Comparison of ENCODE assay signal across 16 cellular contexts in the genomic region with DNA sequence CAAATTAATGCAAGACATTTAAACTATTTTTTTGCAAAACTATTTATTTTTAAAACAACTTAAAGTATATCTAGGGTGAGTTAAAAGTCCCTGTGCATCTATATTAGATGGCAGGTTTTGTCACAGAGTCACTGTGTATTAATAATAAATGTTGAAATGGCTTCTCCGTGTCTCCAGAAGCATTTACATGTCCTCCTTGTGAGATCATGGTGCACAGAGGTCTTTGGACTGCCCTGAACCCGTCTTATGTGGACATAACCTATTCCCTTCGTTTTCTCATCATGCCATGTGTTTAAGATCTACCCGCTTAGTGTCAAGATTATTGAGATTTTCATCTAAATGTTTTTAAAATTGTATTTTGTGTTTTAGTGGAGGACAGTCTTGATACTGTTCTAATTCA. TPM values are rescaled to one million over a fixed set of nuclear protein-coding genes. Genes with fewer than 3 reads are reported as not detected.
DNase-seq lines count a peak whose midpoint lies in the region; ATAC-seq, FAIRE-seq and TF ChIP-seq lines count a peak whose summit lies in the region.
"Had no signal": no experiment of that assay in that cellular context is flagged by ENCODE, and none has a peak within 500 bp of the region (broad histone marks: within the 10 kb centered on the region; RNA-seq: fewer than 3 reads in every experiment).

No MANE protein-coding gene starts in this region.

- H3K36me3 Mint-ChIP-seq in HFFc6 (ENCODE audit: low read depth), result peaks cover 56% of the 10 kb centered on the region
- H3K36me3 Mint-ChIP-seq: CD4-positive, CD25-positive, alpha-beta regulatory T cell had no signal

- ATAC-seq in upper lobe of right lung, result no peak
- no peak for ATAC-seq in GM18858 (IDR thresholded peaks at IDR 0.05; ENCODE audit: unreplicated experiment)
- ATAC-seq: A549 had no signal

- H3K9me3 Mint-ChIP-seq in HFFc6, result no peaks in the 10 kb centered on the region

- no peak for DNase-seq in HFFc6
- DNase-seq in endothelial cell of umbilical vein (ENCODE audit: low read depth, low spot score), result no peak
- DNase-seq in tibial artery, result no peak
- no peak for DNase-seq in upper lobe of right lung
- DNase-seq in amniotic stem cell (lab: John Stamatoyannopoulos, UW), result no peak
- DNase-seq: C1 segment of cervical spinal cord; Caco-2; CD4-positive, CD25-positive, alpha-beta regulatory T cell had no signal

- H3K9me1 ChIP-seq in endothelial cell of umbilical vein (replicated peaks; ENCODE audit: control insufficient read depth, extremely low read depth, insufficient read depth, low read length), result no peaks in the 10 kb centered on the region

- peaks cover 24% of the 10 kb centered on the region for H3K4me1 ChIP-seq in ACC112 (ENCODE audit: control insufficient read depth, insufficient read depth, low read length, unreplicated experiment)
- H3K4me1 ChIP-seq in endothelial cell of umbilical vein (ENCODE audit: control insufficient read depth, extremely low read depth, insufficient read depth, low read length), result peaks cover 13% of the 10 kb centered on the region
- H3K4me1 ChIP-seq in tibial artery, result peaks cover 0 to 25% (median 4%) of the 10 kb centered on the region in 4 donors
- no peaks in the 10 kb centered on the region for H3K4me1 ChIP-seq in upper lobe of right lung

- H3K27me3 Mint-ChIP-seq in HFFc6 (ENCODE audit: insufficient read depth), result peaks cover 2% of the 10 kb centered on the region

- H3K27me3 ChIP-seq in ACC112 (ENCODE audit: insufficient read depth, low read length) (no peaks in the 10 kb centered on the region), endothelial cell of umbilical vein (ENCODE audit: control insufficient read depth in 2 of 2, insufficient read depth in 2 of 2, low read length in 2 of 2) (no peaks in the 10 kb centered on the region), tibial artery (no peaks in the 10 kb centered on the region), upper lobe of right lung (no peaks in the 10 kb centered on the region)

- POLR2A ChIA-PET in endothelial cell of umbilical vein (lab: Charles Lee), result no interaction called here

- H3K27ac Mint-ChIP-seq in HFFc6, result peak overlapping the region; percentile 44; the same call in 1 of the 2 replicates
- H3K27ac Mint-ChIP-seq: CD4-positive, CD25-positive, alpha-beta regulatory T cell had no signal

- H3K79me2 ChIP-seq in ACC112 (ENCODE audit: control insufficient read depth, insufficient read depth, low read length, unreplicated experiment), result peaks cover 41% of the 10 kb centered on the region
- H3K79me2 ChIP-seq in endothelial cell of umbilical vein (ENCODE audit: control insufficient read depth, insufficient read depth, low read length), result peaks cover 24% of the 10 kb centered on the region

- no peak overlapping the region for H3K9ac ChIP-seq in endothelial cell of umbilical vein (replicated peaks; ENCODE audit: extremely low read depth, insufficient read depth, low read length)

- no peak for FAIRE-seq in endothelial cell of umbilical vein (lab: Jason Lieb, UNC)
- FAIRE-seq: A549, G401.6, GM12891 had no signal

- CTCF ChIA-PET in endothelial cell of umbilical vein (lab: Charles Lee), result interaction anchor here (1.0 to 3.1 kb wide), 4 partner anchors 9 to 133 kb away, joined by 3 to 14 read pairs (median 6); no protein-coding TSS in a partner anchor

- no peak overlapping the region for H3K4me3 Mint-ChIP-seq in HFFc6
- H3K4me3 Mint-ChIP-seq: CD4-positive, CD25-positive, alpha-beta regulatory T cell had no signal

- H4K20me1 ChIP-seq in endothelial cell of umbilical vein (replicated peaks; ENCODE audit: control insufficient read depth, extremely low read depth, insufficient read depth, low read length), result no peaks in the 10 kb centered on the region

- dilution Hi-C loops in endothelial cell of umbilical vein (cut with MboI; ENCODE audit: extremely low pct_ligation_motif_present, low sequenced_read_pairs), result no loop called here

- no peak overlapping the region for H3K4me2 ChIP-seq in endothelial cell of umbilical vein (ENCODE audit: insufficient read depth, low read length)
- H3K4me2 ChIP-seq: A549 had no signal

- BruUV-seq in endothelial cell of umbilical vein (replicated peaks; lab: Mats Ljungman, UMichigan), result no TSS peak

- TF ChIP-seq CTCF in HFFc6 (IDR thresholded peaks at IDR 0.05) (no peak), endothelial cell of umbilical vein (IDR thresholded peaks at IDR 0.05; ENCODE audit: extremely low read depth in 1 of 2, insufficient read depth in 1 of 2, low read depth in 1 of 2, low read length in 2 of 2) (no peak), tibial artery (IDR thresholded peaks at IDR 0.05) (no peak), upper lobe of right lung (IDR thresholded peaks at IDR 0.05) (no peak)

- intact Hi-C loops in endothelial cell of umbilical vein (cut with micrococcal nuclease), result no loop called here
- intact Hi-C loops in tibial artery (cut with DNase I; ENCODE audit: low total_unique reads), result no loop called here
- intact Hi-C loops in upper lobe of right lung (cut with DNase I), result no loop called here

- H2AFZ ChIP-seq in ACC112 (ENCODE audit: low read length, unreplicated experiment), result no peak overlapping the region
- no peak overlapping the region for H2AFZ ChIP-seq in endothelial cell of umbilical vein (ENCODE audit: low read depth, low read length)

- peaks cover 24% of the 10 kb centered on the region for H3K36me3 ChIP-seq in ACC112 (ENCODE audit: insufficient read depth, low read length)
- peaks cover 0 to 10% of the 10 kb centered on the region in 2 experiments for H3K36me3 ChIP-seq in endothelial cell of umbilical vein (ENCODE audit: control insufficient read depth in 2 of 2, extremely low read depth in 1 of 2, insufficient read depth in 2 of 2, low read length in 2 of 2)
- peaks cover 12 to 19% (median 18%) of the 10 kb centered on the region in 3 donors for H3K36me3 ChIP-seq in tibial artery
- H3K36me3 ChIP-seq in upper lobe of right lung, result peaks cover 15% of the 10 kb centered on the region
- H3K36me3 ChIP-seq: HAP-1 had no signal

- H3K4me3 ChIP-seq in ACC112 (ENCODE audit: low read depth, low read length) (no peak overlapping the region), endothelial cell of umbilical vein (replicated peaks in 1 of 3; ENCODE audit: insufficient read depth in 1 of 3, low read depth in 1 of 3, low read length in 3 of 3) (no peak overlapping the region), tibial artery (no peak overlapping the region), upper lobe of right lung (no peak overlapping the region)
- H3K4me3 ChIP-seq: A549, HAP-1 had no signal

- H3K27ac ChIP-seq in ACC112 (ENCODE audit: low read depth, low read length), result peak overlapping the region; percentile 28; the same call in 1 of the 2 replicates
- peak overlapping the region; percentile 40 for H3K27ac ChIP-seq in endothelial cell of umbilical vein (ENCODE audit: insufficient read depth, low read depth, low read length)
- peak overlapping the region; percentile 43 to 55 for H3K27ac ChIP-seq in tibial artery
- no peak overlapping the region for H3K27ac ChIP-seq in upper lobe of right lung
- H3K27ac ChIP-seq: 22Rv1, HL-60 had no signal

- H3K4me1 Mint-ChIP-seq in HFFc6 (ENCODE audit: low read depth), result peaks cover 52% of the 10 kb centered on the region
- H3K4me1 Mint-ChIP-seq: CD4-positive, CD25-positive, alpha-beta regulatory T cell had no signal

- no peak for TF ChIP-seq POLR2A in endothelial cell of umbilical vein (IDR thresholded peaks at IDR 0.05; ENCODE audit: low read depth, low read length)

- no peaks in the 10 kb centered on the region for H3K9me3 ChIP-seq in endothelial cell of umbilical vein (replicated peaks; ENCODE audit: control insufficient read depth, insufficient read depth, low read length)
- H3K9me3 ChIP-seq in tibial artery, result no peaks in the 10 kb centered on the region
- no peaks in the 10 kb centered on the region for H3K9me3 ChIP-seq in upper lobe of right lung
- H3K9me3 ChIP-seq: Caco-2, HAP-1 had no signal

TF ChIP-seq in endothelial cell of umbilical vein, 7 proteins besides CTCF, POLR2A, EP300 and RAD21:
- TF ChIP-seq GATA2 (IDR thresholded peaks at IDR 0.05; ENCODE audit: insufficient read depth, insufficient read length, low read depth, low read length) (no peak), FOS (IDR thresholded peaks at IDR 0.05; ENCODE audit: borderline replicate concordance, insufficient read depth, low read length) (no peak), MYC (IDR thresholded peaks at IDR 0.05; ENCODE audit: low read depth, low read length) (no peak), JUN (IDR thresholded peaks at IDR 0.05; ENCODE audit: borderline replicate concordance, insufficient read depth, insufficient read length, low read depth) (no peak), EZH2 (IDR thresholded peaks at IDR 0.05; ENCODE audit: borderline replicate concordance, low read depth, low read length, severe bottlenecking) (no peak), POLR2AphosphoS5 (IDR thresholded peaks at IDR 0.05; ENCODE audit: insufficient read depth, low read depth, low read length) (no peak)
- TF ChIP-seq, protein P1, sequence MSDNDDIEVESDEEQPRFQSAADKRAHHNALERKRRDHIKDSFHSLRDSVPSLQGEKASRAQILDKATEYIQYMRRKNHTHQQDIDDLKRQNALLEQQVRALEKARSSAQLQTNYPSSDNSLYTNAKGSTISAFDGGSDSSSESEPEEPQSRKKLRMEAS (IDR thresholded peaks at IDR 0.05; ENCODE audit: insufficient read depth, insufficient read length), result no peak

RNA-seq across cellular contexts. Expression of a gene that starts 39.3 kb away (rescaled TPM):
- total RNA-seq in HFFc6 (2021; fragmentation: NEBNext Ultra II Directional; extraction: Animal tissue kit (Norgen Biotek cat#: 25700)), result 10 to 100 TPM; 26.4 to 35.3 (median 30.7) TPM
- 13.2 and 15.0 TPM in 2 replicates for total RNA-seq in endothelial cell of umbilical vein
- polyA plus RNA-seq in endothelial cell of umbilical vein, result 7.3 and 8.6 TPM in 2 replicates
- 10.0 and 10.3 TPM in 2 replicates for polyA plus RNA-seq in endothelial cell of umbilical vein (2011; cell fraction: cytosol; rRNA removed)
- 10.7 and 12.5 TPM in 2 replicates for polyA plus RNA-seq in endothelial cell of umbilical vein (2011; cell fraction: nucleus; rRNA removed)
- polyA plus RNA-seq in endothelial cell of umbilical vein (2012), result 9.7 and 12.0 TPM in 2 replicates
- 23.7 and 28.8 TPM in 2 replicates for polyA minus RNA-seq in endothelial cell of umbilical vein
- polyA minus RNA-seq in endothelial cell of umbilical vein (2011; cell fraction: cytosol; rRNA and poly(A)+ RNA removed), result 12.2 TPM
- polyA minus RNA-seq in endothelial cell of umbilical vein (2011; cell fraction: nucleus; rRNA and poly(A)+ RNA removed), result 17.2 and 17.5 TPM in 2 replicates
- total RNA-seq in upper lobe of right lung, result 20.9 TPM
